ENCODE assay signal across 7 cellular contexts in genomic region chr16:82192665-82193064, GRCh38. TPM values are rescaled to one million over a fixed set of nuclear protein-coding genes. Genes with fewer than 3 reads are reported as not detected.
DNase-seq lines count a peak whose midpoint lies in the region; ATAC-seq and TF ChIP-seq lines count a peak whose summit lies in the region.

No MANE protein-coding gene starts in this region.

- H3K36me3 ChIP-seq in thyroid gland = no peaks in the 10 kb centered on the region

- peaks cover 10% of the 10 kb centered on the region for H3K4me1 Mint-ChIP-seq in central memory CD8-positive, alpha-beta T cell

- H3K4me3 ChIP-seq in GM12865 (ENCODE audit: low read depth, low read length) (no peak overlapping the region), skeletal muscle cell (ENCODE audit: low read depth, low read length) (no peak overlapping the region), thyroid gland (replicated peaks in 1 of 3) (no peak overlapping the region)

- 55 to 68% methylated on average over 4 of the region's 4 CpGs for WGBS in thyroid gland, 2 donors

- peak overlapping the region; percentile 29 for H3K27ac Mint-ChIP-seq in central memory CD8-positive, alpha-beta T cell (ENCODE audit: low read depth)

- no peaks in the 10 kb centered on the region for H3K27me3 ChIP-seq in thyroid gland

- no peaks in the 10 kb centered on the region for H3K4me1 ChIP-seq in thyroid gland

- intact Hi-C loops in thyroid gland (cut with DNase I) (loop anchor here (5.0 kb wide), 1 partner anchor 125 kb away; no protein-coding TSS in a partner anchor), Right ventricle myocardium inferior (cut with DNase I) (no loop called here)

- no peaks in the 10 kb centered on the region for H3K9me3 ChIP-seq in thyroid gland

- TF ChIP-seq CTCF in GM12865 (IDR thresholded peaks at IDR 0.05; ENCODE audit: insufficient read depth, low read depth, low read length, missing control alignments) (no peak), thyroid gland (IDR thresholded peaks at IDR 0.05) (no peak)

- no peak for TF ChIP-seq POLR2A in thyroid gland (IDR thresholded peaks at IDR 0.05)

- no peak overlapping the region for H3K4me3 Mint-ChIP-seq in central memory CD8-positive, alpha-beta T cell

- peaks cover 13% of the 10 kb centered on the region for H3K27me3 Mint-ChIP-seq in central memory CD8-positive, alpha-beta T cell

- no peaks in the 10 kb centered on the region for H3K36me3 Mint-ChIP-seq in central memory CD8-positive, alpha-beta T cell (ENCODE audit: insufficient read depth)

- DNase-seq in GM12865 (ENCODE audit: low read depth) = peak; percentile 6
- DNase-seq in NOMO-1 treated with DMSO at 0.1 percent for 48 hours (lab: John Stamatoyannopoulos, UW; ENCODE audit: unreplicated experiment) = peak; percentile 95
- DNase-seq in central memory CD8-positive, alpha-beta T cell (ENCODE audit: low spot score in 2 of 2) = no peak
- DNase-seq in skeletal muscle cell (ENCODE audit: low read depth) = peak; percentile 52
- no peak for DNase-seq in thyroid gland
- no peak for DNase-seq in Right ventricle myocardium inferior (ENCODE audit: missing footprints)

- peak; percentile 84 for ATAC-seq in central memory CD8-positive, alpha-beta T cell (replicated peaks; ENCODE audit: extremely low read depth, poor library complexity, severe bottlenecking)
- ATAC-seq in HG03095 (IDR thresholded peaks at IDR 0.05; ENCODE audit: unreplicated experiment) (no peak), Right ventricle myocardium inferior (no peak)

- no peak overlapping the region for H3K27ac ChIP-seq in thyroid gland

- no peaks in the 10 kb centered on the region for H3K9me3 Mint-ChIP-seq in central memory CD8-positive, alpha-beta T cell

RNA-seq across cellular contexts. Expression of gene MPHOSPH6, which starts 22.6 kb away (rescaled TPM):
- total RNA-seq in thyroid gland (10 to 100 TPM; 29.1 to 41.0 (median 34.3) TPM), Right ventricle myocardium inferior (9.6 TPM)

Comparison
In these comparisons a context has a peak if more than half of its experiments do, and no peak if none do; other contexts are left out.
1. DNase-seq: peak in GM12865 (single experiment), NOMO-1 treated with DMSO at 0.1 percent for 48 hours (single experiment) and skeletal muscle cell (single experiment); none in central memory CD8-positive, alpha-beta T cell (0 of 2), thyroid gland (0 of 2) and Right ventricle myocardium inferior (single experiment).